Comparison of ENCODE assay signal across 16 cellular contexts in the genomic region with DNA sequence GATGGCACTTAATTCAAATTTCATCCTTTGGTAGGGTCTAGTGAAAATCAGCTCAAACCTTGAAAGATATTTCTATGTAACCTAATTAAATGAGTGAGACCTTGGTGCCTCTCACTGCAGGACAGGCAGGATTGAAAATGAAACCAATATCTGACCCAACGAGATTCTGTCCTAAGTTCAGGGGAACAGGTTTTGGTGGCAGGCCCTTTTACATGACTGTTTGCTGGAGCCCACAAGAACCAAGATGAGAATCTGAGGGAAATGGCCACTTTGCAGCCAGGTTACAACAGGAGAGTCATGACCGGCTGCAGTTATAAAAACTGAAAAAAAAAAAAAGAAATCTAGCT.
"Had no signal": no experiment of that assay in that cellular context is flagged by ENCODE, and none has a peak within 500 bp of the region (broad histone marks: within the 10 kb centered on the region; RNA-seq: fewer than 3 reads in every experiment).

No MANE protein-coding gene starts in this region.

- H3K4me3 Mint-ChIP-seq: activated B cell treated with CpG ODN at 0.5 μM for 24 hours; activated CD8-positive, alpha-beta T cell treated with anti-CD3 and anti-CD28 coated beads for 36 hours; activated naive CD4-positive, alpha-beta T cell treated with anti-CD3 and anti-CD28 coated beads, Interleukin-2, amount 50 U/mL, for 24 hours; activated T-cell treated with anti-CD3 and anti-CD28 coated beads, Interleukin-2, amount 50 U/mL, for 4 hours; memory B cell; natural killer cell treated with Interleukin-12 subunit alpha and Interleukin-12 subunit beta and Interleukin-15 and Interleukin-18, amount 100 ng/mL, for 72 hours; stimulated activated memory B cell treated with anti-CD40 and anti-IgM and Interleukin-4, amounts not matched to agents 10 μg/mL and 1 μg/mL and 100 μg/mL, for 72 hours had no signal

- H3K27me3 Mint-ChIP-seq: activated B cell treated with CpG ODN at 0.5 μM for 24 hours; activated CD8-positive, alpha-beta T cell treated with anti-CD3 and anti-CD28 coated beads for 36 hours; activated naive CD4-positive, alpha-beta T cell treated with anti-CD3 and anti-CD28 coated beads, Interleukin-2, amount 50 U/mL, for 24 hours; memory B cell; natural killer cell treated with Interleukin-12 subunit alpha and Interleukin-12 subunit beta and Interleukin-15 and Interleukin-18, amount 100 ng/mL, for 72 hours; stimulated activated memory B cell treated with anti-CD40 and anti-IgM and Interleukin-4, amounts not matched to agents 10 μg/mL and 1 μg/mL and 100 μg/mL, for 72 hours had no signal

- H3K36me3 ChIP-seq: brain microvascular endothelial cell, tibial artery, vagina had no signal

- H3K9me3 Mint-ChIP-seq: activated B cell treated with CpG ODN at 0.5 μM for 24 hours; activated CD8-positive, alpha-beta T cell treated with anti-CD3 and anti-CD28 coated beads for 36 hours; activated naive CD4-positive, alpha-beta T cell treated with anti-CD3 and anti-CD28 coated beads, Interleukin-2, amount 50 U/mL, for 24 hours; activated T-cell treated with anti-CD3 and anti-CD28 coated beads, Interleukin-2, amount 50 U/mL, for 4 hours; memory B cell; natural killer cell treated with Interleukin-12 subunit alpha and Interleukin-12 subunit beta and Interleukin-15 and Interleukin-18, amount 100 ng/mL, for 72 hours; stimulated activated memory B cell treated with anti-CD40 and anti-IgM and Interleukin-4, amounts not matched to agents 10 μg/mL and 1 μg/mL and 100 μg/mL, for 72 hours had no signal

- H3K9me3 ChIP-seq: tibial artery, vagina had no signal

- DNase-seq: activated B cell treated with CpG ODN at 0.5 μM for 24 hours; activated CD4-positive, alpha-beta T cell treated with anti-CD3 and anti-CD28 coated beads for 48 hours; activated CD8-positive, alpha-beta T cell treated with anti-CD3 and anti-CD28 coated beads for 36 hours; activated effector memory CD4-positive, alpha-beta T cell treated with anti-CD3 and anti-CD28 coated beads, Interleukin-2, amount 50 U/mL, for 16 hours; activated T-cell treated with anti-CD3 and anti-CD28 coated beads, Interleukin-2, amount 50 U/mL, for 4 hours; brain microvascular endothelial cell; effector CD8-positive, alpha-beta T cell; foreskin keratinocyte; left ventricle myocardium superior; retina; tibial artery had no signal

- H3K27ac Mint-ChIP-seq: activated B cell treated with CpG ODN at 0.5 μM for 24 hours; activated CD8-positive, alpha-beta T cell treated with anti-CD3 and anti-CD28 coated beads for 36 hours; activated naive CD4-positive, alpha-beta T cell treated with anti-CD3 and anti-CD28 coated beads, Interleukin-2, amount 50 U/mL, for 24 hours; memory B cell; natural killer cell treated with Interleukin-12 subunit alpha and Interleukin-12 subunit beta and Interleukin-15 and Interleukin-18, amount 100 ng/mL, for 72 hours; stimulated activated memory B cell treated with anti-CD40 and anti-IgM and Interleukin-4, amounts not matched to agents 10 μg/mL and 1 μg/mL and 100 μg/mL, for 72 hours had no signal

- H3K36me3 Mint-ChIP-seq: natural killer cell treated with Interleukin-12 subunit alpha and Interleukin-12 subunit beta and Interleukin-15 and Interleukin-18, amount 100 ng/mL, for 72 hours had no signal

- H3K27me3 ChIP-seq: brain microvascular endothelial cell, foreskin keratinocyte, tibial artery, vagina had no signal

- H3K27ac ChIP-seq: brain microvascular endothelial cell, foreskin keratinocyte, tibial artery, vagina had no signal

- ATAC-seq: activated CD8-positive, alpha-beta T cell treated with anti-CD3 and anti-CD28 coated beads for 36 hours; activated T-cell treated with anti-CD3 and anti-CD28 coated beads, Interleukin-2, amount 50 U/mL, for 4 hours; foreskin keratinocyte; natural killer cell treated with Interleukin-12 subunit alpha and Interleukin-12 subunit beta and Interleukin-15 and Interleukin-18, amount 100 ng/mL, for 72 hours; stimulated activated memory B cell treated with anti-CD40 and anti-IgM and Interleukin-4, amounts not matched to agents 10 μg/mL and 1 μg/mL and 100 μg/mL, for 72 hours had no signal

- H3K4me3 ChIP-seq: tibial artery, vagina had no signal
